8 cellular contexts compared by ENCODE assay signal in genomic region chr2:77922567-77922966, GRCh38.
"Had no signal": no experiment of that assay in that cellular context is flagged by ENCODE, and none has a peak within 500 bp of the region (broad histone marks: within the 10 kb centered on the region; RNA-seq: fewer than 3 reads in every experiment).

No MANE protein-coding gene starts in this region.

- H2AFZ ChIP-seq: GM23338 had no signal

- H3K27ac ChIP-seq: KMS-11 had no signal

- FAIRE-seq: H1, H54, HTR-8/SVneo had no signal

- H3K4me2 ChIP-seq: GM23338, KMS-11 had no signal

- H3K4me3 ChIP-seq: GM23338 had no signal

- ATAC-seq: GM23338 had no signal

- H3K9ac ChIP-seq: KMS-11 had no signal

- DNase-seq: H9, HCEC 1CT, KBM-7 had no signal
